ENCODE assay signal across 1 cellular context in genomic region chr4:2733001-2733843, GRCh38.
A peak's percentile ranks its signal among the peaks of the same experiment; 100 is the strongest.
TF ChIP-seq lines count a peak whose summit lies in the region.

No MANE protein-coding gene starts in this region.

TF ChIP-seq in HepG2, 621 proteins besides CTCF, POLR2A, EP300 and RAD21 (continued from another document and continues in another):
- TF ChIP-seq MYPOP (CRISPR knock-in tag; IDR thresholded peaks at IDR 0.05) (0 out of 2 replicates have a peak, but pooled peaks have one; percentile 60), CHD4 (IDR thresholded peaks at IDR 0.05; ENCODE audit: borderline replicate concordance, low read length) (no peak), ZNF652 (CRISPR knock-in tag; IDR thresholded peaks at IDR 0.05; ENCODE audit: borderline replicate concordance, low read depth) (no peak), FOXA3 (CRISPR knock-in tag; IDR thresholded peaks at IDR 0.05) (0 out of 2 replicates have a peak, but pooled peaks have one; percentile 13), POLR2AphosphoS5 (IDR thresholded peaks at IDR 0.05; ENCODE audit: low read depth, low read length) (no peak), GABPB1 (CRISPR knock-in tag; IDR thresholded peaks at IDR 0.05) (peak; percentile 37; the same call in 1 of the 2 replicates), ZFY (CRISPR knock-in tag; IDR thresholded peaks at IDR 0.05) (peak; percentile 80), ZNF280B (CRISPR knock-in tag; IDR thresholded peaks at IDR 0.05; ENCODE audit: borderline replicate concordance) (no peak), ZMYM4 (CRISPR knock-in tag; IDR thresholded peaks at IDR 0.05) (peak; percentile 57; the same call in 1 of the 2 replicates), ELF3 (CRISPR knock-in tag; IDR thresholded peaks at IDR 0.05) (peak; percentile 48; the same call in 1 of the 2 replicates), HNRNPLL (IDR thresholded peaks at IDR 0.05; ENCODE audit: low read depth, low read length, poor library complexity, severe bottlenecking) (no peak), UBTF (CRISPR knock-in tag; IDR thresholded peaks at IDR 0.05) (peak; percentile 60), ZNF331 (CRISPR knock-in tag; IDR thresholded peaks at IDR 0.05) (peak; percentile 83), PHF21A (CRISPR knock-in tag; IDR thresholded peaks at IDR 0.05) (peak; percentile 73), ZNF414 (CRISPR knock-in tag; IDR thresholded peaks at IDR 0.05) (0 out of 2 replicates have a peak, but pooled peaks have one; percentile 44), CENPT (CRISPR knock-in tag; IDR thresholded peaks at IDR 0.05; ENCODE audit: low read depth) (peak; percentile 45; the same call in 1 of the 2 replicates), KDM5B (CRISPR knock-in tag; IDR thresholded peaks at IDR 0.05; ENCODE audit: borderline replicate concordance) (peak; percentile 35; the same call in 1 of the 2 replicates), TEAD3 (CRISPR knock-in tag; optimal IDR thresholded peaks at IDR 0.05; ENCODE audit: borderline replicate concordance) (peak; percentile 23), XBP1 (CRISPR knock-in tag; IDR thresholded peaks at IDR 0.05) (no peak), STAT5B (CRISPR knock-in tag; IDR thresholded peaks at IDR 0.05) (no peak), ZFP41 (CRISPR knock-in tag; IDR thresholded peaks at IDR 0.05; ENCODE audit: borderline replicate concordance) (no peak), ZSCAN21 (CRISPR knock-in tag; IDR thresholded peaks at IDR 0.05; ENCODE audit: borderline replicate concordance) (peak; percentile 36; the same call in 1 of the 2 replicates), STAG1 (CRISPR knock-in tag; IDR thresholded peaks at IDR 0.05) (peak; percentile 27; the same call in 1 of the 2 replicates), DMTF1 (CRISPR knock-in tag; IDR thresholded peaks at IDR 0.05) (no peak), SRF (IDR thresholded peaks at IDR 0.05; ENCODE audit: low read depth, low read length) (no peak), ARNTL (CRISPR knock-in tag; IDR thresholded peaks at IDR 0.05) (no peak), JUND (CRISPR knock-in tag; IDR thresholded peaks at IDR 0.05) (peak; percentile 23; the same call in 1 of the 2 replicates), SP4 (CRISPR knock-in tag; IDR thresholded peaks at IDR 0.05) (peak; percentile 64; the same call in 1 of the 2 replicates), NR2C2 (CRISPR knock-in tag; IDR thresholded peaks at IDR 0.05; ENCODE audit: borderline replicate concordance) (no peak), ZGPAT (CRISPR knock-in tag; IDR thresholded peaks at IDR 0.05) (peak; percentile 61; the same call in 1 of the 2 replicates), ATF7 (IDR thresholded peaks at IDR 0.05) (no peak), ATF7 (CRISPR knock-in tag; IDR thresholded peaks at IDR 0.05) (no peak), NFE2L1 (CRISPR knock-in tag; IDR thresholded peaks at IDR 0.05; ENCODE audit: borderline replicate concordance) (no peak)
- TF ChIP-seq, protein P1, sequence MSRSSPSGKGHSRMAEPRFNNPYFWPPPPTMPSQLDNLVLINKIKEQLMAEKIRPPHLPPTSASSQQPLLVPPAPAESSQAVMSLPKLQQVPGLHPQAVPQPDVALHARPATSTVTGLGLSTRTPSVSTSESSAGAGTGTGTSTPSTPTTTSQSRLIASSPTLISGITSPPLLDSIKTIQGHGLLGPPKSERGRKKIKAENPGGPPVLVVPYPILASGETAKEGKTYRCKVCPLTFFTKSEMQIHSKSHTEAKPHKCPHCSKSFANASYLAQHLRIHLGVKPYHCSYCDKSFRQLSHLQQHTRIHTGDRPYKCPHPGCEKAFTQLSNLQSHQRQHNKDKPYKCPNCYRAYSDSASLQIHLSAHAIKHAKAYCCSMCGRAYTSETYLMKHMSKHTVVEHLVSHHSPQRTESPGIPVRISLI (CRISPR knock-in tag; IDR thresholded peaks at IDR 0.05; ENCODE audit: borderline replicate concordance) = peak; percentile 92
- TF ChIP-seq, protein P2, sequence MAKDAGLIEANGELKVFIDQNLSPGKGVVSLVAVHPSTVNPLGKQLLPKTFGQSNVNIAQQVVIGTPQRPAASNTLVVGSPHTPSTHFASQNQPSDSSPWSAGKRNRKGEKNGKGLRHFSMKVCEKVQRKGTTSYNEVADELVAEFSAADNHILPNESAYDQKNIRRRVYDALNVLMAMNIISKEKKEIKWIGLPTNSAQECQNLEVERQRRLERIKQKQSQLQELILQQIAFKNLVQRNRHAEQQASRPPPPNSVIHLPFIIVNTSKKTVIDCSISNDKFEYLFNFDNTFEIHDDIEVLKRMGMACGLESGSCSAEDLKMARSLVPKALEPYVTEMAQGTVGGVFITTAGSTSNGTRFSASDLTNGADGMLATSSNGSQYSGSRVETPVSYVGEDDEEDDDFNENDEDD (CRISPR knock-in tag; IDR thresholded peaks at IDR 0.05; ENCODE audit: borderline replicate concordance) = no peak
- TF ChIP-seq, protein P3, sequence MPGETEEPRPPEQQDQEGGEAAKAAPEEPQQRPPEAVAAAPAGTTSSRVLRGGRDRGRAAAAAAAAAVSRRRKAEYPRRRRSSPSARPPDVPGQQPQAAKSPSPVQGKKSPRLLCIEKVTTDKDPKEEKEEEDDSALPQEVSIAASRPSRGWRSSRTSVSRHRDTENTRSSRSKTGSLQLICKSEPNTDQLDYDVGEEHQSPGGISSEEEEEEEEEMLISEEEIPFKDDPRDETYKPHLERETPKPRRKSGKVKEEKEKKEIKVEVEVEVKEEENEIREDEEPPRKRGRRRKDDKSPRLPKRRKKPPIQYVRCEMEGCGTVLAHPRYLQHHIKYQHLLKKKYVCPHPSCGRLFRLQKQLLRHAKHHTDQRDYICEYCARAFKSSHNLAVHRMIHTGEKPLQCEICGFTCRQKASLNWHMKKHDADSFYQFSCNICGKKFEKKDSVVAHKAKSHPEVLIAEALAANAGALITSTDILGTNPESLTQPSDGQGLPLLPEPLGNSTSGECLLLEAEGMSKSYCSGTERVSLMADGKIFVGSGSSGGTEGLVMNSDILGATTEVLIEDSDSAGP (CRISPR knock-in tag; IDR thresholded peaks at IDR 0.05; ENCODE audit: borderline replicate concordance) = peak; percentile 50; the same call in 1 of the 2 replicates
- TF ChIP-seq, protein P4, sequence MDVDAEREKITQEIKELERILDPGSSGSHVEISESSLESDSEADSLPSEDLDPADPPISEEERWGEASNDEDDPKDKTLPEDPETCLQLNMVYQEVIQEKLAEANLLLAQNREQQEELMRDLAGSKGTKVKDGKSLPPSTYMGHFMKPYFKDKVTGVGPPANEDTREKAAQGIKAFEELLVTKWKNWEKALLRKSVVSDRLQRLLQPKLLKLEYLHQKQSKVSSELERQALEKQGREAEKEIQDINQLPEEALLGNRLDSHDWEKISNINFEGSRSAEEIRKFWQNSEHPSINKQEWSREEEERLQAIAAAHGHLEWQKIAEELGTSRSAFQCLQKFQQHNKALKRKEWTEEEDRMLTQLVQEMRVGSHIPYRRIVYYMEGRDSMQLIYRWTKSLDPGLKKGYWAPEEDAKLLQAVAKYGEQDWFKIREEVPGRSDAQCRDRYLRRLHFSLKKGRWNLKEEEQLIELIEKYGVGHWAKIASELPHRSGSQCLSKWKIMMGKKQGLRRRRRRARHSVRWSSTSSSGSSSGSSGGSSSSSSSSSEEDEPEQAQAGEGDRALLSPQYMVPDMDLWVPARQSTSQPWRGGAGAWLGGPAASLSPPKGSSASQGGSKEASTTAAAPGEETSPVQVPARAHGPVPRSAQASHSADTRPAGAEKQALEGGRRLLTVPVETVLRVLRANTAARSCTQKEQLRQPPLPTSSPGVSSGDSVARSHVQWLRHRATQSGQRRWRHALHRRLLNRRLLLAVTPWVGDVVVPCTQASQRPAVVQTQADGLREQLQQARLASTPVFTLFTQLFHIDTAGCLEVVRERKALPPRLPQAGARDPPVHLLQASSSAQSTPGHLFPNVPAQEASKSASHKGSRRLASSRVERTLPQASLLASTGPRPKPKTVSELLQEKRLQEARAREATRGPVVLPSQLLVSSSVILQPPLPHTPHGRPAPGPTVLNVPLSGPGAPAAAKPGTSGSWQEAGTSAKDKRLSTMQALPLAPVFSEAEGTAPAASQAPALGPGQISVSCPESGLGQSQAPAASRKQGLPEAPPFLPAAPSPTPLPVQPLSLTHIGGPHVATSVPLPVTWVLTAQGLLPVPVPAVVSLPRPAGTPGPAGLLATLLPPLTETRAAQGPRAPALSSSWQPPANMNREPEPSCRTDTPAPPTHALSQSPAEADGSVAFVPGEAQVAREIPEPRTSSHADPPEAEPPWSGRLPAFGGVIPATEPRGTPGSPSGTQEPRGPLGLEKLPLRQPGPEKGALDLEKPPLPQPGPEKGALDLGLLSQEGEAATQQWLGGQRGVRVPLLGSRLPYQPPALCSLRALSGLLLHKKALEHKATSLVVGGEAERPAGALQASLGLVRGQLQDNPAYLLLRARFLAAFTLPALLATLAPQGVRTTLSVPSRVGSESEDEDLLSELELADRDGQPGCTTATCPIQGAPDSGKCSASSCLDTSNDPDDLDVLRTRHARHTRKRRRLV (CRISPR knock-in tag; IDR thresholded peaks at IDR 0.05) = no peak
- TF ChIP-seq, protein P5, sequence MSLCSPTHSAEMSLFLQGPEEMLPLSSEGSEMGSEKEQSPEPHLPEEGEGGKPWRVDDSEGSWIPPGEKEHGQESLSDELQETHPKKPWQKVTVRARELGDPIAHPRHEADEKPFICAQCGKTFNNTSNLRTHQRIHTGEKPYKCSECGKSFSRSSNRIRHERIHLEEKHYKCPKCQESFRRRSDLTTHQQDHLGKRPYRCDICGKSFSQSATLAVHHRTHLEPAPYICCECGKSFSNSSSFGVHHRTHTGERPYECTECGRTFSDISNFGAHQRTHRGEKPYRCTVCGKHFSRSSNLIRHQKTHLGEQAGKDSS (CRISPR knock-in tag; IDR thresholded peaks at IDR 0.05; ENCODE audit: borderline replicate concordance, low read depth) = no peak
- TF ChIP-seq, protein P6, sequence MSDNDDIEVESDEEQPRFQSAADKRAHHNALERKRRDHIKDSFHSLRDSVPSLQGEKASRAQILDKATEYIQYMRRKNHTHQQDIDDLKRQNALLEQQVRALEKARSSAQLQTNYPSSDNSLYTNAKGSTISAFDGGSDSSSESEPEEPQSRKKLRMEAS (IDR thresholded peaks at IDR 0.05) = peak; percentile 69
